5 cellular contexts compared by ENCODE assay signal in genomic region chr7:149926414-149926813, GRCh38. TPM values are rescaled to one million over a fixed set of nuclear protein-coding genes. Genes with fewer than 3 reads are reported as not detected.
A peak's percentile ranks its signal among the peaks of the same experiment; 100 is the strongest.
DNase-seq lines count a peak whose midpoint lies in the region; ATAC-seq, FAIRE-seq and TF ChIP-seq lines count a peak whose summit lies in the region.
"Not testable (repeated sequence)": the region's sequence is repeated elsewhere in the genome, so short reads cannot be mapped to it uniquely, and the experiment has no call there.

No MANE protein-coding gene starts in this region.

- H2AFZ ChIP-seq in K562 (ENCODE audit: low read depth, low read length); osteoblast (ENCODE audit: low read length): not testable (repeated sequence)

- not testable (repeated sequence) for TF ChIP-seq EP300 in A549 (IDR thresholded peaks at IDR 0.05); K562 (IDR thresholded peaks at IDR 0.05; ENCODE audit: low read length)

- not testable (repeated sequence) for FAIRE-seq in A549 (lab: Jason Lieb, UNC); K562 (lab: Jason Lieb, UNC)

- H3K79me2 ChIP-seq in K562 (ENCODE audit: control insufficient read depth, insufficient read depth, low read length); osteoblast (ENCODE audit: insufficient read depth, low read length): not testable (repeated sequence)

- not testable (repeated sequence) for H3K9ac ChIP-seq in K562 (ENCODE audit: insufficient read depth in 1 of 2, low read depth in 2 of 2, low read length in 2 of 2)

- H3K4me1 ChIP-seq in A549; Panc1 (ENCODE audit: control insufficient read depth, insufficient read depth, low read length); K562 (replicated peaks in 1 of 2; ENCODE audit: control insufficient read depth in 2 of 2, insufficient read depth in 2 of 2, low read length in 2 of 2); osteoblast (ENCODE audit: insufficient read depth, low read length): not testable (repeated sequence)

- not testable (repeated sequence) for TF ChIP-seq RAD21 in A549 (conservative IDR thresholded peaks at IDR 0.05 in 1 of 2, IDR thresholded peaks at IDR 0.05 in 1 of 2); K562 (CRISPR knock-in tag; conservative IDR thresholded peaks at IDR 0.05 in 1 of 2, IDR thresholded peaks at IDR 0.05 in 1 of 2)

- H3K9me3 ChIP-seq in A549; Panc1 (ENCODE audit: control insufficient read depth, insufficient read depth, low read depth, low read length); K562 (replicated peaks; ENCODE audit: control insufficient read depth, insufficient read depth, low read depth, low read length); osteoblast (ENCODE audit: low read depth, low read length): not testable (repeated sequence)

- not testable (repeated sequence) for DNase-seq in A549 (ENCODE audit: low read depth in 1 of 2, low spot score in 1 of 2); Panc1 (ENCODE audit: low read depth, low spot score); K562 (ENCODE audit: extremely low read depth in 1 of 4, low spot score in 3 of 4)
- peak; percentile 39 for DNase-seq in G401 (ENCODE audit: low spot score)
- peak; percentile 5 for DNase-seq in osteoblast (ENCODE audit: insufficient read length, low spot score, missing footprints)

- not testable (repeated sequence) for H3K36me3 ChIP-seq in Panc1 (ENCODE audit: control insufficient read depth, insufficient read depth, low read length); K562 (ENCODE audit: control insufficient read depth, insufficient read depth, low read length); osteoblast (ENCODE audit: insufficient read depth, low read length)

- peak; percentile 47 to 50; a peak in 4 of 6 replicates for ATAC-seq in A549
- ATAC-seq in Panc1 = peak; percentile 53; the same call in 1 of the 2 replicates
- peak; percentile 46; the same call in 2 of the 3 replicates for ATAC-seq in K562

- not testable (repeated sequence) for TF ChIP-seq CTCF in A549 (IDR thresholded peaks at IDR 0.05); Panc1 (IDR thresholded peaks at IDR 0.05); K562 (IDR thresholded peaks at IDR 0.05 in 2 of 3, conservative IDR thresholded peaks at IDR 0.05 in 1 of 3; ENCODE audit: insufficient read depth in 2 of 3, low read depth in 1 of 3, low read length in 3 of 3); osteoblast (IDR thresholded peaks at IDR 0.05; ENCODE audit: extremely low read depth, low read depth, low read length)

- H3K4me2 ChIP-seq in A549; K562 (ENCODE audit: insufficient read depth, low read length); osteoblast (ENCODE audit: insufficient read depth, low read length): not testable (repeated sequence)

- BruUV-seq in Panc1 (replicated peaks; lab: Mats Ljungman, UMichigan); K562 (replicated peaks; lab: Mats Ljungman, UMichigan): not testable (repeated sequence)

- in situ Hi-C loops in G401 (cut with HindIII; ENCODE audit: low sequenced_read_pairs); Panc1 (cut with HindIII; ENCODE audit: low pct_unique_long_range_greater_than_20kb, low sequenced_read_pairs); K562 (cut with MboI): not testable (repeated sequence)

- WGBS in A549 (ENCODE audit: missing lambda C conversion rate) = 29% methylated on average over 7 of the region's 7 CpGs
- 11% methylated on average over 7 of the region's 7 CpGs for WGBS in K562 (ENCODE audit: insufficient coverage, low coverage, missing lambda C conversion rate)

- H3K9me1 ChIP-seq in K562 (ENCODE audit: control insufficient read depth, insufficient read depth, low read length) = not testable (repeated sequence)

- TF ChIP-seq POLR2A in A549 (IDR thresholded peaks at IDR 0.05; ENCODE audit: low read length); K562 (conservative IDR thresholded peaks at IDR 0.05): not testable (repeated sequence)

- not testable (repeated sequence) for H3K4me3 ChIP-seq in A549; Panc1 (ENCODE audit: low read depth in 2 of 2, low read length in 2 of 2); K562; osteoblast (ENCODE audit: insufficient read depth, low read length)

- H3K27me3 ChIP-seq in Panc1 (ENCODE audit: control insufficient read depth, insufficient read depth, low read length); K562 (ENCODE audit: control insufficient read depth in 2 of 2, insufficient read depth in 2 of 2, low read length in 2 of 2); osteoblast (ENCODE audit: insufficient read depth, low read length): not testable (repeated sequence)

- POLR2A ChIA-PET in A549 (lab: Yijun Ruan, JAX); Panc1 (lab: Charles Lee); K562 (lab: Yijun Ruan, JAX): not testable (repeated sequence)

- H4K20me1 ChIP-seq in K562 (replicated peaks; ENCODE audit: control insufficient read depth, insufficient read depth, low read length); osteoblast (ENCODE audit: insufficient read depth, low read length): not testable (repeated sequence)

- intact Hi-C loops in Panc1 (cut with micrococcal nuclease; ENCODE audit: unreplicated experiment); K562 (cut with micrococcal nuclease): not testable (repeated sequence)

- not testable (repeated sequence) for H3K27ac ChIP-seq in A549; Panc1 (ENCODE audit: low read length); K562 (ENCODE audit: extremely low read depth, low read depth, low read length); osteoblast (ENCODE audit: low read depth, low read length)

- CTCF ChIA-PET in A549 (lab: Yijun Ruan, JAX); Panc1 (lab: Charles Lee); K562 (lab: Yijun Ruan, JAX; ENCODE audit: low intra/inter-chr PET ratio): not testable (repeated sequence)

RNA-seq across cellular contexts. Expression of gene ATP6V0E2, which starts 52.6 kb away (rescaled TPM):
- polyA plus RNA-seq in A549 (2011; rRNA removed) = 17.3 and 18.4 TPM in 2 replicates
- 49.0 and 69.0 TPM in 2 replicates for polyA plus RNA-seq in A549 (2012; cell fraction: cytosol; rRNA removed)
- 75.6 and 92.6 TPM in 2 replicates for polyA plus RNA-seq in A549 (2012; cell fraction: nucleus; rRNA removed)
- polyA plus RNA-seq in A549 (2017; fragmentation: RNase III; extraction: RNeasy Plus Mini Kit Qiagen cat#74134 plus additional on column Dnase treatment) = 40.3 to 44.9 TPM (median 44.5 TPM) in 3 replicates
- polyA minus RNA-seq in A549 (2011; rRNA and poly(A)+ RNA removed) = 22.3 and 24.6 TPM in 2 replicates
- 35.1 and 73.1 TPM in 2 replicates for total RNA-seq in G401 (2014; rRNA removed; shearing (Covaris generic))
- 44.7 TPM for total RNA-seq in Panc1 (2021; ENCODE audit: unreplicated experiment)
- 61.2 TPM for polyA plus RNA-seq in Panc1 (2012; ENCODE audit: insufficient read length)
- total RNA-seq in K562 (2011; cell fraction: chromatin; rRNA removed; ENCODE audit: low replicate concordance) = 4.1 and 8.3 TPM in 2 replicates
- 11.3 and 12.5 TPM in 2 replicates for total RNA-seq in K562 (2011; cell fraction: nucleolus; rRNA removed)
- 10.7 and 14.9 TPM in 2 replicates for total RNA-seq in K562 (2011; cell fraction: nucleoplasm; rRNA removed)
- 15.2 and 20.7 TPM in 2 replicates for total RNA-seq in K562 (2014; rRNA removed)
- 4.0 and 4.7 TPM in 2 replicates for total RNA-seq in K562 (2014; rRNA removed; fragmentation: Illumina TruSeq; extraction: Trizol)
- 11.8 and 13.3 TPM in 2 replicates for total RNA-seq in K562 (2015; rRNA removed; fragmentation: Illumina TruSeq; extraction: Trizol)
- total RNA-seq in K562 (2021) = 17.8 and 18.5 TPM in 2 replicates
- polyA plus RNA-seq in K562 (2011; rRNA removed) = 7.1 and 16.0 TPM in 2 replicates
- 33.4 and 58.2 TPM in 2 replicates for polyA plus RNA-seq in K562 (2011; cell fraction: cytosol; rRNA removed)
- polyA plus RNA-seq in K562 (2011; cell fraction: nucleus; rRNA removed) = 12.9 and 16.7 TPM in 2 replicates
- polyA plus RNA-seq in K562 (2012) = 19.5 and 22.0 TPM in 2 replicates
- polyA plus RNA-seq in K562 (2014; fragmentation: Illumina TruSeq; extraction: Trizol) = 12.8 and 17.0 TPM in 2 replicates
- polyA plus RNA-seq in K562 (2014; fragmentation: Nextera tagmentation; extraction: Ambion mirVana) = under 1 TPM; 0.55 to 0.63 TPM
- polyA plus RNA-seq in K562 (2014; rRNA removed) = 10.9 and 14.4 TPM in 2 replicates
- 4.0 and 5.8 TPM in 2 replicates for polyA minus RNA-seq in K562 (2011; rRNA and poly(A)+ RNA removed)
- 11.0 and 19.7 TPM in 2 replicates for polyA minus RNA-seq in K562 (2011; cell fraction: cytosol; rRNA and poly(A)+ RNA removed)
- polyA minus RNA-seq in K562 (2011; cell fraction: nucleus; rRNA and poly(A)+ RNA removed) = 2.6 and 8.4 TPM in 2 replicates
- total RNA-seq in osteoblast = 27.9 and 28.3 TPM in 2 replicates
